ENCODE assay signal across 12 cellular contexts in genomic region chr10:22711373-22711772, GRCh38. TPM values are rescaled to one million over a fixed set of nuclear protein-coding genes. Genes with fewer than 3 reads are reported as not detected.
DNase-seq lines count a peak whose midpoint lies in the region; ATAC-seq, FAIRE-seq and TF ChIP-seq lines count a peak whose summit lies in the region.
"Had no signal": no experiment of that assay in that cellular context is flagged by ENCODE, and none has a peak within 500 bp of the region (broad histone marks: within the 10 kb centered on the region; RNA-seq: fewer than 3 reads in every experiment).

No MANE protein-coding gene starts in this region.

- H3K36me3 Mint-ChIP-seq in nephron (ENCODE audit: low read depth): no peaks in the 10 kb centered on the region

- no peaks in the 10 kb centered on the region for H3K9me3 Mint-ChIP-seq in nephron

- no peak overlapping the region for H3K27ac ChIP-seq in KMS-11
- no peak overlapping the region for H3K27ac ChIP-seq in K562 (ENCODE audit: extremely low read depth, low read depth, low read length)
- H3K27ac ChIP-seq: A549, colonic mucosa, gastrocnemius medialis had no signal

- DNase-seq in NCI-H2171 treated with DMSO at 0.1 percent for 48 hours (lab: John Stamatoyannopoulos, UW) (peak; percentile 21), NCI-H2171 (lab: John Stamatoyannopoulos, UW) (no peak), K562 (ENCODE audit: extremely low read depth in 1 of 4, low spot score in 3 of 4) (no peak), posterior vena cava (ENCODE audit: low spot score) (no peak), NCI-H2227 treated with DMSO at 0.1 percent for 48 hours (lab: John Stamatoyannopoulos, UW) (no peak)
- DNase-seq: colonic mucosa, gastrocnemius medialis, kidney glomerular epithelial cell had no signal

- peak; percentile 57 for FAIRE-seq in K562 (lab: Jason Lieb, UNC)
- FAIRE-seq: A549 had no signal

- H4K20me1 ChIP-seq in KMS-11 (ENCODE audit: insufficient read depth) (peaks cover 38% of the 10 kb centered on the region), K562 (replicated peaks; ENCODE audit: control insufficient read depth, insufficient read depth, low read length) (peaks cover 11% of the 10 kb centered on the region; the same call in 1 of the 2 replicates)

- no peak for TF ChIP-seq POLR2A in K562 (conservative IDR thresholded peaks at IDR 0.05)

- H3K27me3 Mint-ChIP-seq in nephron (ENCODE audit: low read depth): no peaks in the 10 kb centered on the region

- H3K4me1 ChIP-seq in KMS-11 (ENCODE audit: low read depth, poor library complexity, severe bottlenecking) (peaks cover 39% of the 10 kb centered on the region), K562 (replicated peaks in 1 of 2; ENCODE audit: control insufficient read depth in 2 of 2, insufficient read depth in 2 of 2, low read length in 2 of 2) (peaks cover 19 to 21% of the 10 kb centered on the region in 2 experiments; a peak in 4 of 5 replicates)

- no peak for TF ChIP-seq RAD21 in K562 (CRISPR knock-in tag; conservative IDR thresholded peaks at IDR 0.05 in 1 of 2, IDR thresholded peaks at IDR 0.05 in 1 of 2)

- no peaks in the 10 kb centered on the region for H3K36me3 ChIP-seq in KMS-11 (ENCODE audit: insufficient read depth)
- peaks cover 9% of the 10 kb centered on the region; the same call in 1 of the 3 replicates for H3K36me3 ChIP-seq in K562 (ENCODE audit: control insufficient read depth, insufficient read depth, low read length)
- H3K36me3 ChIP-seq: colonic mucosa, gastrocnemius medialis had no signal

- H2AFZ ChIP-seq in KMS-11 (ENCODE audit: low read depth) (no peak overlapping the region), K562 (ENCODE audit: low read depth, low read length) (no peak overlapping the region)

- in situ Hi-C loops in K562 (cut with MboI): no loop called here

- H3K9me1 ChIP-seq in K562 (ENCODE audit: control insufficient read depth, insufficient read depth, low read length): peaks cover 4% of the 10 kb centered on the region

- H3K27me3 ChIP-seq in KMS-11 (ENCODE audit: insufficient read depth, low read depth) (no peaks in the 10 kb centered on the region), K562 (ENCODE audit: control insufficient read depth in 2 of 2, insufficient read depth in 2 of 2, low read length in 2 of 2) (no peaks in the 10 kb centered on the region)
- H3K27me3 ChIP-seq: colonic mucosa had no signal

- H3K27ac Mint-ChIP-seq in nephron: no peak overlapping the region

- H3K4me3 ChIP-seq in KMS-11 (IDR thresholded peaks at IDR 0.05; ENCODE audit: insufficient read depth, low read depth, low read length): no peak overlapping the region
- no peak overlapping the region; the same call in 1 of the 2 replicates for H3K4me3 ChIP-seq in K562
- H3K4me3 ChIP-seq: A549, colonic mucosa had no signal

- 30% methylated on average over 3 of the region's 3 CpGs for WGBS in K562 (ENCODE audit: insufficient coverage, low coverage, missing lambda C conversion rate)

- H3K9ac ChIP-seq in KMS-11: no peak overlapping the region
- H3K9ac ChIP-seq in K562 (ENCODE audit: insufficient read depth in 1 of 2, low read depth in 2 of 2, low read length in 2 of 2): peak overlapping the region in 1 of 2 experiments; percentile 85; a peak in 1 of 4 replicates

- TF ChIP-seq CTCF in KMS-11 (conservative IDR thresholded peaks at IDR 0.05; ENCODE audit: low read depth, low read length) (no peak), K562 (IDR thresholded peaks at IDR 0.05 in 2 of 3, conservative IDR thresholded peaks at IDR 0.05 in 1 of 3; ENCODE audit: insufficient read depth in 2 of 3, low read depth in 1 of 3, low read length in 3 of 3) (no peak), nephron (IDR thresholded peaks at IDR 0.05; ENCODE audit: unreplicated experiment in 3 of 3) (no peak)

- intact Hi-C loops in K562 (cut with micrococcal nuclease): loop anchor here (5.0 to 10.0 kb wide), 3 partner anchors 79 to 143 kb away; no protein-coding TSS in a partner anchor
- intact Hi-C loops in posterior vena cava (cut with DNase I): no loop called here

- ATAC-seq in K562: no peak
- ATAC-seq in GM19463 (IDR thresholded peaks at IDR 0.05; ENCODE audit: unreplicated experiment): no peak
- ATAC-seq: A549, gastrocnemius medialis had no signal

- POLR2A ChIA-PET in K562 (lab: Yijun Ruan, JAX): interaction anchor here (2.1 kb wide), 1 partner anchor 14 kb away, joined by 9 read pairs; no protein-coding TSS in a partner anchor

- no peaks in the 10 kb centered on the region for H3K9me3 ChIP-seq in K562 (replicated peaks; ENCODE audit: control insufficient read depth, insufficient read depth, low read depth, low read length)
- H3K9me3 ChIP-seq: A549, colonic mucosa, gastrocnemius medialis had no signal

- BruUV-seq in K562 (replicated peaks; lab: Mats Ljungman, UMichigan): no TSS peak

- CTCF ChIA-PET in K562 (lab: Yijun Ruan, JAX; ENCODE audit: low intra/inter-chr PET ratio): no interaction called here

- H3K4me2 ChIP-seq in KMS-11: peak overlapping the region; percentile 86
- H3K4me2 ChIP-seq in K562 (ENCODE audit: insufficient read depth, low read length): peak overlapping the region; percentile 36

- H3K4me3 Mint-ChIP-seq in nephron: peak overlapping the region; percentile 32 to 61 (median 32)

- TF ChIP-seq EP300 in K562 (IDR thresholded peaks at IDR 0.05; ENCODE audit: low read length): no peak

- peaks cover 28% of the 10 kb centered on the region for H3K4me1 Mint-ChIP-seq in nephron

- peaks cover 77% of the 10 kb centered on the region for H3K79me2 ChIP-seq in KMS-11 (ENCODE audit: insufficient read depth, low read depth)
- H3K79me2 ChIP-seq in K562 (ENCODE audit: control insufficient read depth, insufficient read depth, low read length): peaks cover 78% of the 10 kb centered on the region

TF ChIP-seq in K562, 482 proteins besides CTCF, POLR2A, EP300 and RAD21 (continues in another document):
- TF ChIP-seq SMAD4 (CRISPR knock-in tag; conservative IDR thresholded peaks at IDR 0.05) (no peak), ESRRA (IDR thresholded peaks at IDR 0.05; ENCODE audit: borderline replicate concordance, low read depth) (peak; percentile 91), VEZF1 (CRISPR knock-in tag; IDR thresholded peaks at IDR 0.05) (0 out of 2 replicates have a peak, but pooled peaks have one; percentile 4), KDM1A (IDR thresholded peaks at IDR 0.05) (peak; percentile 33 to 51; a peak in 1 of 4 replicates), RCOR1 (IDR thresholded peaks at IDR 0.05; ENCODE audit: borderline replicate concordance in 1 of 2, low read depth in 2 of 2, low read length in 2 of 2) (peak in 1 of 2 experiments; percentile 64; a peak in 2 of 4 replicates), CBFA2T2 (conservative IDR thresholded peaks at IDR 0.05) (no peak), NFIC (IDR thresholded peaks at IDR 0.05) (peak; percentile 76), TEAD1 (CRISPR knock-in tag; IDR thresholded peaks at IDR 0.05) (no peak), NR2C2 (CRISPR knock-in tag; IDR thresholded peaks at IDR 0.05) (no peak), NR2C2 (tag; IDR thresholded peaks at IDR 0.05) (0 out of 2 replicates have a peak, but pooled peaks have one; percentile 43), STAT5A (IDR thresholded peaks at IDR 0.05; ENCODE audit: borderline replicate concordance, low read length) (no peak)

RNA-seq across cellular contexts. Expression of gene PIP4K2A, which starts 3.0 kb away (rescaled TPM):
- total RNA-seq in K562 (2011; cell fraction: chromatin; rRNA removed; ENCODE audit: low replicate concordance): 31.6 and 61.2 TPM in 2 replicates
- total RNA-seq in K562 (2011; cell fraction: nucleolus; rRNA removed): 22.7 and 26.6 TPM in 2 replicates
- total RNA-seq in K562 (2011; cell fraction: nucleoplasm; rRNA removed): 30.2 and 39.5 TPM in 2 replicates
- total RNA-seq in K562 (2014; rRNA removed): 61.5 and 75.1 TPM in 2 replicates
- 73.5 and 95.8 TPM in 2 replicates for total RNA-seq in K562 (2014; rRNA removed; fragmentation: Illumina TruSeq; extraction: Trizol)
- 110 and 117 TPM in 2 replicates for total RNA-seq in K562 (2015; rRNA removed; fragmentation: Illumina TruSeq; extraction: Trizol)
- 56.4 and 71.9 TPM in 2 replicates for total RNA-seq in K562 (2021)
- 29.8 and 35.6 TPM in 2 replicates for polyA plus RNA-seq in K562 (2011; rRNA removed)
- polyA plus RNA-seq in K562 (2011; cell fraction: cytosol; rRNA removed): 14.8 and 25.0 TPM in 2 replicates
- 17.2 and 23.1 TPM in 2 replicates for polyA plus RNA-seq in K562 (2011; cell fraction: nucleus; rRNA removed)
- 39.4 and 42.5 TPM in 2 replicates for polyA plus RNA-seq in K562 (2012)
- polyA plus RNA-seq in K562 (2014; fragmentation: Illumina TruSeq; extraction: Trizol): 65.2 and 69.1 TPM in 2 replicates
- polyA plus RNA-seq in K562 (2014; fragmentation: Nextera tagmentation; extraction: Ambion mirVana): 10 to 100 TPM; 64.8 to 87.2 TPM
- 47.1 and 49.5 TPM in 2 replicates for polyA plus RNA-seq in K562 (2014; rRNA removed)
- 62.2 and 65.1 TPM in 2 replicates for polyA minus RNA-seq in K562 (2011; rRNA and poly(A)+ RNA removed)
- 37.1 and 39.1 TPM in 2 replicates for polyA minus RNA-seq in K562 (2011; cell fraction: cytosol; rRNA and poly(A)+ RNA removed)
- 21.7 and 45.1 TPM in 2 replicates for polyA minus RNA-seq in K562 (2011; cell fraction: nucleus; rRNA and poly(A)+ RNA removed)
- 10 to 100 TPM; 64.6 to 77.6 TPM for total RNA-seq in posterior vena cava
